Comparison of ENCODE assay signal across 8 cellular contexts in the genomic region with DNA sequence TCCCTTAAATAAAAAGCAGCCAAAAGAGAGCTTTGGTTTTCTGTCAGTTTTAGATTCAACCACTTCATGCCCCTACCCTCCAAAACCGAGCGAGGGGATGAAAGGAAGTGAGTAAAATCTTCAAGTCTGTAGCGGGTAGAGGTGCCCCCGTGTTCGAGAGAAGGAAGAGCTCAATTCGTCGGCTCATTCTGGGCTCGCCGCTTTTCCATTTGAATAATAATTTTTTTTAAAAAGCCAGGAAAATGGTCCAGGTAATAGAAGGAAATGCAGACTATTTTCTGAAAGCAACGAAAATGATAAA.
DNase-seq lines count a peak whose midpoint lies in the region; ATAC-seq and TF ChIP-seq lines count a peak whose summit lies in the region.

No MANE protein-coding gene starts in this region.

- 0 out of 2 replicates have a peak overlapping the region, but pooled peaks have one; percentile 18 for H3K23ac ChIP-seq in IMR-90 (ENCODE audit: low read depth, low read length)

- peak overlapping the region; percentile 90 for H3K4me3 ChIP-seq in IMR-90 (ENCODE audit: insufficient read depth, low read depth, low read length)
- H3K4me3 ChIP-seq in colonic mucosa, result peak overlapping the region; percentile 68

- no peak overlapping the region for H4K5ac ChIP-seq in IMR-90 (ENCODE audit: low read depth, low read length)

- H3K27ac ChIP-seq in IMR-90 (ENCODE audit: insufficient read depth, low read length), result no peak overlapping the region
- H3K27ac ChIP-seq in colonic mucosa, result peak overlapping the region; percentile 68

- peaks cover 5% of the 10 kb centered on the region for H3K36me3 Mint-ChIP-seq in natural killer cell treated with Interleukin-12 subunit alpha and Interleukin-12 subunit beta and Interleukin-15 and Interleukin-18, amount 100 ng/mL, for 72 hours

- H4K8ac ChIP-seq in IMR-90 (ENCODE audit: low read depth in 2 of 2, low read length in 2 of 2), result no peak overlapping the region

- no peak overlapping the region for H2BK15ac ChIP-seq in IMR-90 (ENCODE audit: low read depth, low read length)

- no peak for TF ChIP-seq RAD21 in IMR-90 (IDR thresholded peaks at IDR 0.05; ENCODE audit: low read length)

- H2BK20ac ChIP-seq in IMR-90 (ENCODE audit: low read depth, low read length), result no peak overlapping the region

- H3K9ac ChIP-seq in IMR-90 (ENCODE audit: low read depth, low read length), result peak overlapping the region; percentile 65; the same call in 1 of the 2 replicates
- peak overlapping the region in 1 of 2 donors; percentile 93 for H3K9ac ChIP-seq in colonic mucosa (ENCODE audit: low read depth in 2 of 2, low read length in 2 of 2)

- H2AK5ac ChIP-seq in IMR-90 (ENCODE audit: low read depth, low read length), result no peak overlapping the region

- H3K4me1 ChIP-seq in IMR-90 (ENCODE audit: control insufficient read depth, insufficient read depth, low read length) (peaks cover 4% of the 10 kb centered on the region), colonic mucosa (no peaks in the 10 kb centered on the region)

- H3K9me3 Mint-ChIP-seq in natural killer cell treated with Interleukin-12 subunit alpha and Interleukin-12 subunit beta and Interleukin-15 and Interleukin-18, amount 100 ng/mL, for 72 hours, result no peaks in the 10 kb centered on the region

- H3K9me3 ChIP-seq in IMR-90 (ENCODE audit: control insufficient read depth, insufficient read depth, low read length) (no peaks in the 10 kb centered on the region), colonic mucosa (no peaks in the 10 kb centered on the region)

- peak overlapping the region; percentile 97 for H3K4me2 ChIP-seq in IMR-90 (ENCODE audit: low read depth, low read length)

- peaks cover 2% of the 10 kb centered on the region; the same call in 1 of the 2 replicates for H3K9me1 ChIP-seq in IMR-90 (ENCODE audit: insufficient read depth, low read length)

- BruUV-seq in IMR-90 (replicated peaks; lab: Mats Ljungman, UMichigan), result no TSS peak

- no peaks in the 10 kb centered on the region for H4K20me1 ChIP-seq in IMR-90 (ENCODE audit: insufficient read depth, low read length)

- no peak overlapping the region for H4K91ac ChIP-seq in IMR-90 (ENCODE audit: insufficient read depth, low read depth, low read length)

- no peaks in the 10 kb centered on the region for H3K27me3 Mint-ChIP-seq in natural killer cell treated with Interleukin-12 subunit alpha and Interleukin-12 subunit beta and Interleukin-15 and Interleukin-18, amount 100 ng/mL, for 72 hours

- intact Hi-C loops in IMR-90 (cut with micrococcal nuclease) (loop anchor here (2.0 to 10.0 kb wide), 3 partner anchors 55 to 1101 kb away; partner anchors contain the start of gene AUTS2), colonic mucosa (cut with DNase I) (loop anchor here (5.0 to 10.0 kb wide), 3 partner anchors 101 to 651 kb away; no protein-coding TSS in a partner anchor)

- peak; percentile 3 for DNase-seq in CD1c-positive myeloid dendritic cell (ENCODE audit: extremely low spot score)
- DNase-seq in IMR-90, result no peak
- peak; percentile 34 for DNase-seq in colonic mucosa
- no peak for DNase-seq in natural killer cell treated with Interleukin-12 subunit alpha and Interleukin-12 subunit beta and Interleukin-15 and Interleukin-18, amount 100 ng/mL, for 72 hours (ENCODE audit: low spot score)
- no peak for DNase-seq in middle frontal gyrus (ENCODE audit: extremely low spot score, low spot score)
- DNase-seq in stimulated activated naive CD4-positive, alpha-beta T cell treated with Interleukin-2 at 50 U/mL for 16 hours (lab: John Stamatoyannopoulos, UW), result no peak
- DNase-seq in COLO829 (ENCODE audit: low spot score), result no peak

- H3K56ac ChIP-seq in IMR-90 (ENCODE audit: extremely low read depth, insufficient read depth, low read length), result no peak overlapping the region

- H2BK5ac ChIP-seq in IMR-90 (ENCODE audit: low read depth, low read length, poor library complexity, severe bottlenecking), result no peak overlapping the region

- no peak overlapping the region for H3K4ac ChIP-seq in IMR-90 (ENCODE audit: low read depth, low read length)

- POLR2A ChIA-PET in IMR-90 (lab: Charles Lee; ENCODE audit: unreplicated experiment), result no interaction called here

- no peak overlapping the region for H2BK120ac ChIP-seq in IMR-90 (ENCODE audit: low read depth, low read length)

- CTCF ChIA-PET in IMR-90 (lab: Yijun Ruan, JAX), result interaction anchor here (1.5 kb wide), 1 partner anchor 14 kb away, joined by 5 read pairs; no protein-coding TSS in a partner anchor

- peaks cover 0 to 6% of the 10 kb centered on the region in 2 experiments; a peak in 1 of 4 replicates for H3K79me1 ChIP-seq in IMR-90 (ENCODE audit: low read depth in 1 of 2, low read length in 2 of 2)

- no peak for TF ChIP-seq POLR2A in IMR-90 (IDR thresholded peaks at IDR 0.05; ENCODE audit: low read depth, low read length)

- dilution Hi-C loops in IMR-90 (cut with HindIII; ENCODE audit: low sequenced_read_pairs, unreplicated experiment), result no loop called here

- H3K27ac Mint-ChIP-seq in natural killer cell treated with Interleukin-12 subunit alpha and Interleukin-12 subunit beta and Interleukin-15 and Interleukin-18, amount 100 ng/mL, for 72 hours, result peak overlapping the region; percentile 89 to 93

- no peak overlapping the region for H3K14ac ChIP-seq in IMR-90 (replicated peaks; ENCODE audit: low read depth, low read length)

- no CpG with 5 or more reads among the region's 10 CpGs for WGBS in IMR-90 (ENCODE audit: extremely low coverage in 2 of 2, insufficient read length in 1 of 2), 2 experiments

- no peak for TF ChIP-seq CTCF in IMR-90 (conservative IDR thresholded peaks at IDR 0.05; ENCODE audit: low read depth, low read length)
- TF ChIP-seq CTCF in colonic mucosa (IDR thresholded peaks at IDR 0.05), result no peak

- H3K18ac ChIP-seq in IMR-90 (ENCODE audit: low read depth, low read length), result no peak overlapping the region

- in situ Hi-C loops in IMR-90 (cut with MboI; ENCODE audit: low sequenced_read_pairs), result no loop called here

- no peak overlapping the region for H2AK9ac ChIP-seq in IMR-90 (replicated peaks; ENCODE audit: low read depth, low read length, poor library complexity)

- H3K36me3 ChIP-seq in IMR-90 (ENCODE audit: control insufficient read depth, insufficient read depth, low read length) (no peaks in the 10 kb centered on the region), colonic mucosa (no peaks in the 10 kb centered on the region)

- H3K27me3 ChIP-seq in IMR-90 (ENCODE audit: control insufficient read depth, insufficient read depth, low read length) (no peaks in the 10 kb centered on the region; the same call in 1 of the 2 replicates), colonic mucosa (no peaks in the 10 kb centered on the region)

- peak overlapping the region; percentile 98 for H3K4me3 Mint-ChIP-seq in natural killer cell treated with Interleukin-12 subunit alpha and Interleukin-12 subunit beta and Interleukin-15 and Interleukin-18, amount 100 ng/mL, for 72 hours

- H3K4me1 Mint-ChIP-seq in natural killer cell treated with Interleukin-12 subunit alpha and Interleukin-12 subunit beta and Interleukin-15 and Interleukin-18, amount 100 ng/mL, for 72 hours (ENCODE audit: low read depth in 2 of 2), result peaks cover 24 to 37% of the 10 kb centered on the region in 2 donors

- H2AFZ ChIP-seq in IMR-90 (replicated peaks; ENCODE audit: low read length, poor library complexity), result peak overlapping the region; percentile 29

- no peak for ATAC-seq in IMR-90 (ENCODE audit: low read depth)
- no peak for ATAC-seq in natural killer cell treated with Interleukin-12 subunit alpha and Interleukin-12 subunit beta and Interleukin-15 and Interleukin-18, amount 100 ng/mL, for 72 hours
- ATAC-seq in GM21529 (IDR thresholded peaks at IDR 0.05; ENCODE audit: unreplicated experiment), result no peak

TF ChIP-seq in IMR-90, 13 proteins besides CTCF, POLR2A, EP300 and RAD21:
- TF ChIP-seq SMC3 (IDR thresholded peaks at IDR 0.05; ENCODE audit: low read depth, low read length) (no peak), FOS (IDR thresholded peaks at IDR 0.05; ENCODE audit: low read depth, low read length) (no peak), RFX5 (IDR thresholded peaks at IDR 0.05; ENCODE audit: low read depth, low read length) (no peak), NFE2L2 (IDR thresholded peaks at IDR 0.05; ENCODE audit: low read depth, low read length) (no peak)
- TF ChIP-seq, protein P1, sequence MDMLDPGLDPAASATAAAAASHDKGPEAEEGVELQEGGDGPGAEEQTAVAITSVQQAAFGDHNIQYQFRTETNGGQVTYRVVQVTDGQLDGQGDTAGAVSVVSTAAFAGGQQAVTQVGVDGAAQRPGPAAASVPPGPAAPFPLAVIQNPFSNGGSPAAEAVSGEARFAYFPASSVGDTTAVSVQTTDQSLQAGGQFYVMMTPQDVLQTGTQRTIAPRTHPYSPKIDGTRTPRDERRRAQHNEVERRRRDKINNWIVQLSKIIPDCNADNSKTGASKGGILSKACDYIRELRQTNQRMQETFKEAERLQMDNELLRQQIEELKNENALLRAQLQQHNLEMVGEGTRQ (IDR thresholded peaks at IDR 0.05; ENCODE audit: low read depth, low read length), result no peak

Comparison
In these comparisons a context has a peak if more than half of its experiments do, and no peak if none do; other contexts are left out.
1. DNase-seq: peak in CD1c-positive myeloid dendritic cell (single experiment) and colonic mucosa (single experiment); none in IMR-90 (single experiment), natural killer cell treated with Interleukin-12 subunit alpha and Interleukin-12 subunit beta and Interleukin-15 and Interleukin-18, amount 100 ng/mL, for 72 hours (single experiment), middle frontal gyrus (single experiment), stimulated activated naive CD4-positive, alpha-beta T cell treated with Interleukin-2 at 50 U/mL for 16 hours (single experiment) and COLO829 (single experiment).